In genomic region chr4:70902577-70903281, GRCh38 we compare ENCODE assay signal across 8 cellular contexts. TPM values are rescaled to one million over a fixed set of nuclear protein-coding genes. Genes with fewer than 3 reads are reported as not detected.
A peak's percentile ranks its signal among the peaks of the same experiment; 100 is the strongest.
DNase-seq lines count a peak whose midpoint lies in the region; ATAC-seq and TF ChIP-seq lines count a peak whose summit lies in the region.

No MANE protein-coding gene starts in this region.

- peak in 1 of 3 donors; percentile 57 for DNase-seq in Peyer's patch
- peak; percentile 40 to 43 for DNase-seq in cardiac fibroblast (ENCODE audit: low read depth in 2 of 2)
- peak; percentile 47 for DNase-seq in kidney glomerular epithelial cell (lab: John Stamatoyannopoulos, UW)
- no peak for DNase-seq in stimulated activated effector memory CD8-positive, alpha-beta T cell treated with anti-CD3 and anti-CD28 coated beads, Interleukin-12 subunit alpha, Interleukin-12 subunit beta, amount 100 ng/mL, for 72 hours (ENCODE audit: low spot score in 2 of 2)
- no peak for DNase-seq in NCI-H2196 (lab: John Stamatoyannopoulos, UW; ENCODE audit: unreplicated experiment)

- H3K4me3 Mint-ChIP-seq in stimulated activated effector memory CD8-positive, alpha-beta T cell treated with anti-CD3 and anti-CD28 coated beads, Interleukin-12 subunit alpha, Interleukin-12 subunit beta, amount 100 ng/mL, for 72 hours = peak overlapping the region; percentile 92

- H3K9me3 Mint-ChIP-seq in stimulated activated effector memory CD8-positive, alpha-beta T cell treated with anti-CD3 and anti-CD28 coated beads, Interleukin-12 subunit alpha, Interleukin-12 subunit beta, amount 100 ng/mL, for 72 hours = no peaks in the 10 kb centered on the region

- H3K27ac Mint-ChIP-seq in stimulated activated effector memory CD8-positive, alpha-beta T cell treated with anti-CD3 and anti-CD28 coated beads, Interleukin-12 subunit alpha, Interleukin-12 subunit beta, amount 100 ng/mL, for 72 hours = peak overlapping the region; percentile 91

- H3K36me3 Mint-ChIP-seq in stimulated activated effector memory CD8-positive, alpha-beta T cell treated with anti-CD3 and anti-CD28 coated beads, Interleukin-12 subunit alpha, Interleukin-12 subunit beta, amount 100 ng/mL, for 72 hours = peaks cover 10% of the 10 kb centered on the region

- H3K27me3 ChIP-seq in Peyer's patch = no peaks in the 10 kb centered on the region

- H3K9me3 ChIP-seq in Peyer's patch = no peaks in the 10 kb centered on the region

- ATAC-seq in GM18870 (IDR thresholded peaks at IDR 0.05; ENCODE audit: unreplicated experiment) (peak; percentile 31), HG03066 (IDR thresholded peaks at IDR 0.05; ENCODE audit: low read depth, unreplicated experiment) (peak; percentile 51)
- peak; percentile 71 for ATAC-seq in stimulated activated effector memory CD8-positive, alpha-beta T cell treated with anti-CD3 and anti-CD28 coated beads, Interleukin-12 subunit alpha, Interleukin-12 subunit beta, amount 100 ng/mL, for 72 hours

- no peaks in the 10 kb centered on the region for H3K4me1 ChIP-seq in Peyer's patch

- H3K27ac ChIP-seq in C4-2B (peak overlapping the region; percentile 69), Peyer's patch (peak overlapping the region; percentile 56 to 86 (median 79))

- no peaks in the 10 kb centered on the region for H3K36me3 ChIP-seq in Peyer's patch

- H3K4me3 ChIP-seq in Peyer's patch (peak overlapping the region; percentile 60 to 84 (median 78)), cardiac fibroblast (replicated peaks in 1 of 2; ENCODE audit: low read depth in 2 of 2, low read length in 2 of 2) (peak overlapping the region; percentile 85 to 86)

- TF ChIP-seq POLR2A in Peyer's patch (IDR thresholded peaks at IDR 0.05) = no peak

- H3K4me1 Mint-ChIP-seq in stimulated activated effector memory CD8-positive, alpha-beta T cell treated with anti-CD3 and anti-CD28 coated beads, Interleukin-12 subunit alpha, Interleukin-12 subunit beta, amount 100 ng/mL, for 72 hours = peaks cover 10% of the 10 kb centered on the region

- TF ChIP-seq CTCF in C4-2B (conservative IDR thresholded peaks at IDR 0.05) (no peak), Peyer's patch (IDR thresholded peaks at IDR 0.05) (no peak), cardiac fibroblast (IDR thresholded peaks at IDR 0.05; ENCODE audit: low read depth, low read length) (no peak)

RNA-seq across cellular contexts. Expression of gene MOB1B, which starts 0.6 kb away (rescaled TPM):
- 10 to 100 TPM in 1 of 4 donors, 1 to 10 TPM in 3; 4.0 to 15.7 (median 7.5) TPM for total RNA-seq in Peyer's patch

Comparison
In these comparisons a context has a peak if more than half of its experiments do, and no peak if none do; other contexts are left out.
1. DNase-seq: peak in cardiac fibroblast (2 of 2) and kidney glomerular epithelial cell (single experiment); none in stimulated activated effector memory CD8-positive, alpha-beta T cell treated with anti-CD3 and anti-CD28 coated beads, Interleukin-12 subunit alpha, Interleukin-12 subunit beta, amount 100 ng/mL, for 72 hours (0 of 2) and NCI-H2196 (single experiment).
2. Peak in every context shown above with its lines, with median percentiles within 50 percentile points of each other: ATAC-seq.